In the genomic region with DNA sequence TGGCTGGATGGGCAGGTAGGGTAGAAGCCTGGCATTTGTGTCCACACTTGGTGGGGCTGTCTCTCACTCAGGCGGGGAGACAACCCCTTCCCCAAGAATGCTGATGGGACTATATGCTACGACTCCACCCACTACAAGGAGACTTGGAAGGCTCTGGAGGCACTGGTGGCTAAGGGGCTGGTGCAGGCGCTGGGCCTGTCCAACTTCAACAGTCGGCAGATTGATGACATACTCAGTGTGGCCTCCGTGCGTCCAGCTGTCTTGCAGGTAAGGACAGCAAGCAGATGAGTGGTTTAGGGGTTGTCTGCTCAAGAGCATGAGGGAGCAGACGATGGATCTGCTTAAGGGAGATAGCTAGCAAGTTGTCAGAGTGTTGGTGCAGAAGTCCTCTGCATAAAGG, we compare ENCODE assay signal across 18 cellular contexts.
"Had no signal": no experiment of that assay in that cellular context is flagged by ENCODE, and none has a peak within 500 bp of the region (broad histone marks: within the 10 kb centered on the region; RNA-seq: fewer than 3 reads in every experiment).

No MANE protein-coding gene starts in this region.

- H3K27ac Mint-ChIP-seq: activated T-helper 17 cell treated with anti-CD3 and anti-CD28 coated beads, Interleukin-2, amount 50 U/mL, for 72 hours; effector memory CD8-positive, alpha-beta T cell; stimulated activated memory B cell treated with anti-CD40 and anti-IgM and Interleukin-4, amounts not matched to agents 10 μg/mL and 1 μg/mL and 100 μg/mL, for 72 hours had no signal

- H3K27ac ChIP-seq: epithelial cell of prostate, ovary, SK-N-MC, spleen, thoracic aorta had no signal

- H3K36me3 ChIP-seq: ovary had no signal

- H3K9me3 Mint-ChIP-seq: activated T-helper 17 cell treated with anti-CD3 and anti-CD28 coated beads, Interleukin-2, amount 50 U/mL, for 72 hours; effector memory CD8-positive, alpha-beta T cell; naive B cell; stimulated activated memory B cell treated with anti-CD40 and anti-IgM and Interleukin-4, amounts not matched to agents 10 μg/mL and 1 μg/mL and 100 μg/mL, for 72 hours had no signal

- H3K4me3 Mint-ChIP-seq: activated T-helper 17 cell treated with anti-CD3 and anti-CD28 coated beads, Interleukin-2, amount 50 U/mL, for 72 hours; effector memory CD8-positive, alpha-beta T cell; naive B cell; stimulated activated memory B cell treated with anti-CD40 and anti-IgM and Interleukin-4, amounts not matched to agents 10 μg/mL and 1 μg/mL and 100 μg/mL, for 72 hours had no signal

- H3K27me3 Mint-ChIP-seq: activated T-helper 17 cell treated with anti-CD3 and anti-CD28 coated beads, Interleukin-2, amount 50 U/mL, for 72 hours; effector memory CD8-positive, alpha-beta T cell; naive B cell; stimulated activated memory B cell treated with anti-CD40 and anti-IgM and Interleukin-4, amounts not matched to agents 10 μg/mL and 1 μg/mL and 100 μg/mL, for 72 hours had no signal

- H3K9me3 ChIP-seq: mucosa of descending colon, ovary, spleen, thoracic aorta, upper lobe of left lung had no signal

- DNase-seq: activated CD4-positive, alpha-beta T cell treated with anti-CD3 and anti-CD28 coated beads, Interleukin-2, amount 50 U/mL, for 1 hour; activated naive CD4-positive, alpha-beta T cell treated with Interleukin-2 at 50 U/mL for 16 hours; activated T-cell treated with anti-CD3 and anti-CD28 coated beads for 4 hours; effector memory CD8-positive, alpha-beta T cell; foreskin fibroblast; left ventricle myocardium superior; mucosa of descending colon; naive B cell; ovary; spleen; stimulated activated CD4-positive, alpha-beta T cell treated with anti-CD3 and anti-CD28 coated beads, Interleukin-4, amount 100 ng/mL, for 4 hours; T-helper 9 cell; upper lobe of left lung had no signal

- H3K27me3 ChIP-seq: ovary, spleen, upper lobe of left lung had no signal

- H3K4me3 ChIP-seq: mucosa of descending colon, ovary, SK-N-MC, spleen, thoracic aorta, upper lobe of left lung had no signal
